ENCODE assay signal across 1 cellular context in genomic region chr18:10973579-10974260, GRCh38.
A peak's percentile ranks its signal among the peaks of the same experiment; 100 is the strongest.
TF ChIP-seq lines count a peak whose summit lies in the region.

No MANE protein-coding gene starts in this region.

TF ChIP-seq in GM12878, 131 proteins besides CTCF, POLR2A, EP300 and RAD21 (continued from another document):
- no peak for TF ChIP-seq ELK1 (IDR thresholded peaks at IDR 0.05; ENCODE audit: low read depth, low read length)
- TF ChIP-seq DPF2 (IDR thresholded peaks at IDR 0.05): peak; percentile 40
- TF ChIP-seq RUNX3 (IDR thresholded peaks at IDR 0.05; ENCODE audit: low read length): peak; percentile 20; the same call in 1 of the 2 replicates
